In genomic region chr15:92887869-92888268, GRCh38 we compare ENCODE assay signal across 9 cellular contexts. TPM values are rescaled to one million over a fixed set of nuclear protein-coding genes. Genes with fewer than 3 reads are reported as not detected.
DNase-seq lines count a peak whose midpoint lies in the region; ATAC-seq and TF ChIP-seq lines count a peak whose summit lies in the region.
"Had no signal": no experiment of that assay in that cellular context is flagged by ENCODE, and none has a peak within 500 bp of the region (broad histone marks: within the 10 kb centered on the region; RNA-seq: fewer than 3 reads in every experiment).

No MANE protein-coding gene starts in this region.

- H3K36me3 Mint-ChIP-seq in stimulated activated naive CD8-positive, alpha-beta T cell treated with anti-CD3 and anti-CD28 coated beads, Interleukin-15, Interleukin-2, amounts not matched to agents 100 ng/mL and 50 ng/mL, for 24 hours (ENCODE audit: low read depth) = peaks cover 89% of the 10 kb centered on the region
- peaks cover 87% of the 10 kb centered on the region for H3K36me3 Mint-ChIP-seq in nephron (ENCODE audit: low read depth)

- peak overlapping the region; percentile 70 for H3K27ac Mint-ChIP-seq in stimulated activated naive CD8-positive, alpha-beta T cell treated with anti-CD3 and anti-CD28 coated beads, Interleukin-15, Interleukin-2, amounts not matched to agents 100 ng/mL and 50 ng/mL, for 24 hours
- peak overlapping the region in 2 of 3 experiments; percentile 39 to 45 for H3K27ac Mint-ChIP-seq in nephron

- H3K4me1 Mint-ChIP-seq in stimulated activated naive CD8-positive, alpha-beta T cell treated with anti-CD3 and anti-CD28 coated beads, Interleukin-15, Interleukin-2, amounts not matched to agents 100 ng/mL and 50 ng/mL, for 24 hours (ENCODE audit: low read depth) = peaks cover 79% of the 10 kb centered on the region
- H3K4me1 Mint-ChIP-seq in nephron = peaks cover 41% of the 10 kb centered on the region

- peak overlapping the region; percentile 91 for H3K4me3 ChIP-seq in coronary artery

- peak overlapping the region; percentile 18 to 100 for H3K27ac ChIP-seq in coronary artery

- no peaks in the 10 kb centered on the region for H3K27me3 Mint-ChIP-seq in stimulated activated naive CD8-positive, alpha-beta T cell treated with anti-CD3 and anti-CD28 coated beads, Interleukin-15, Interleukin-2, amounts not matched to agents 100 ng/mL and 50 ng/mL, for 24 hours
- H3K27me3 Mint-ChIP-seq in nephron (ENCODE audit: low read depth) = no peaks in the 10 kb centered on the region

- DNase-seq in stimulated activated naive CD8-positive, alpha-beta T cell treated with anti-CD3 and anti-CD28 coated beads, Interleukin-15, Interleukin-2, amounts not matched to agents 100 U/mL and 50 U/mL, for 24 hours = no peak
- DNase-seq in coronary artery (ENCODE audit: low spot score) (no peak), activated gamma-delta T cell (lab: John Stamatoyannopoulos, UW) (no peak), H4 (ENCODE audit: low spot score) (no peak)
- no peak for DNase-seq in stimulated activated CD4-positive, alpha-beta T cell treated with anti-CD3 and anti-CD28 coated beads, Interleukin-4, amount 100 ng/mL, for 1 hour
- DNase-seq: amniotic stem cell had no signal

- TF ChIP-seq CTCF in coronary artery (IDR thresholded peaks at IDR 0.05) = no peak
- TF ChIP-seq CTCF in nephron (IDR thresholded peaks at IDR 0.05; ENCODE audit: unreplicated experiment in 3 of 3) = no peak

- H3K4me3 Mint-ChIP-seq in stimulated activated naive CD8-positive, alpha-beta T cell treated with anti-CD3 and anti-CD28 coated beads, Interleukin-15, Interleukin-2, amounts not matched to agents 100 ng/mL and 50 ng/mL, for 24 hours = peak overlapping the region; percentile 76
- H3K4me3 Mint-ChIP-seq in nephron = peak overlapping the region in 2 of 3 experiments; percentile 31 to 70

- no peak for ATAC-seq in stimulated activated naive CD8-positive, alpha-beta T cell treated with anti-CD3 and anti-CD28 coated beads, Interleukin-15, Interleukin-2, amounts not matched to agents 100 U/mL and 50 U/mL, for 24 hours
- ATAC-seq in GM19035 (IDR thresholded peaks at IDR 0.05; ENCODE audit: unreplicated experiment) = no peak

- no peaks in the 10 kb centered on the region for H3K9me3 Mint-ChIP-seq in stimulated activated naive CD8-positive, alpha-beta T cell treated with anti-CD3 and anti-CD28 coated beads, Interleukin-15, Interleukin-2, amounts not matched to agents 100 ng/mL and 50 ng/mL, for 24 hours
- H3K9me3 Mint-ChIP-seq in nephron = no peaks in the 10 kb centered on the region

RNA-seq across cellular contexts. Expression of gene CHD2, which starts 12.3 kb away (rescaled TPM):
- 19.1 and 41.2 TPM in 2 replicates for total RNA-seq in H4 (2014; rRNA removed; shearing (Covaris generic))
